9 cellular contexts compared by ENCODE assay signal in the genomic region with DNA sequence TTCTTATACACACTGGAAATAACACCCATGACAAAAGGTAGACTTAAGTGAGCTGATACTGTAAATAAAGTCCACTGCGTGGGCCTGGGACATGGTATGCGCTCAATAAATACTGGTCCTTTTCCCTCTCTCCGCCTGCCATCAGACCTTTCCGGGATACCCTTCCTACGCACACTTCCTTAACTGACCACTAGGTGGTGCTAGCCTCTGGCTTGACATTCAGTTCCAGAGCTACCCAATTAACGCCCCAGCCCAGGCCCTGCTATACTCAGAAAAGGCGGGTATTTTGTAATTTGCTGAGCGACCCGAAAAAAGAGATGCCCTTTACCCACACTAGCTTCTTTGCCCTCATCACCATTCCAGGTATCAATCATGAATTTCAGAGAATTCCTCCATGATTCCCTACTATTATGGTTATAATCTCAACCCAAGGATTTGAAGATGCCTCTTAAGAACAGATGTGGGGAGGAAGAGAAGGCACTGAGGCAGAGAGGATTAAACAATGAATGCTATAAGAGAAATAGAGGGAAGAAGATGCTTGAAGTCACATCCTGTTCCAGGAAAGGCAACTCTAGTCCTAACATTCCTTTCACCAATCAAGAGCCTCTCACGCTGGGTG. TPM values are rescaled to one million over a fixed set of nuclear protein-coding genes. Genes with fewer than 3 reads are reported as not detected.
DNase-seq lines count a peak whose midpoint lies in the region; ATAC-seq, FAIRE-seq and TF ChIP-seq lines count a peak whose summit lies in the region.
"Had no signal": no experiment of that assay in that cellular context is flagged by ENCODE, and none has a peak within 500 bp of the region (broad histone marks: within the 10 kb centered on the region; RNA-seq: fewer than 3 reads in every experiment).

No MANE protein-coding gene starts in this region.

- ATAC-seq in HepG2 (peak; percentile 49), HG03571 (IDR thresholded peaks at IDR 0.05; ENCODE audit: unreplicated experiment) (no peak)

- H3K27me3 ChIP-seq in BJ (ENCODE audit: control insufficient read depth, insufficient read depth, low read length): no peaks in the 10 kb centered on the region
- no peaks in the 10 kb centered on the region for H3K27me3 ChIP-seq in H9 (ENCODE audit: insufficient read depth, low read length)
- H3K27me3 ChIP-seq in HepG2 (ENCODE audit: control insufficient read depth in 1 of 2, insufficient read depth in 2 of 2, low read length in 2 of 2): no peaks in the 10 kb centered on the region; a peak in 1 of 5 replicates

- H3K27ac ChIP-seq in H9 (ENCODE audit: insufficient read length, low read depth, low read length): no peak overlapping the region
- no peak overlapping the region for H3K27ac ChIP-seq in HepG2 (ENCODE audit: extremely low read length, insufficient read depth, low read length)

- H3K4ac ChIP-seq in H9 (ENCODE audit: low read depth, low read length): no peak overlapping the region

- no CpG with 5 or more reads among the region's 10 CpGs for WGBS in H9 (ENCODE audit: extremely low coverage, insufficient read length, low lambda C conversion rate)
- WGBS in HepG2 (ENCODE audit: low lambda C conversion rate): 16% methylated on average over 10 of the region's 10 CpGs

- no peak overlapping the region for H3K4me2 ChIP-seq in H9 (ENCODE audit: insufficient read depth, insufficient read length, low read length)
- no peak overlapping the region for H3K4me2 ChIP-seq in HepG2 (ENCODE audit: low read depth, low read length)

- no peaks in the 10 kb centered on the region for H3K4me1 ChIP-seq in H9 (ENCODE audit: insufficient read depth, low read length)
- peaks cover 10% of the 10 kb centered on the region for H3K4me1 ChIP-seq in HepG2 (ENCODE audit: insufficient read depth, low read length)

- no peak overlapping the region for H3K4me3 Mint-ChIP-seq in H9

- no peak overlapping the region for H2BK20ac ChIP-seq in H9 (ENCODE audit: low read depth, low read length, poor library complexity, severe bottlenecking)

- no peak overlapping the region for H3K56ac ChIP-seq in H9 (ENCODE audit: insufficient read length, low read depth, low read length)

- no peaks in the 10 kb centered on the region for H3K36me3 ChIP-seq in BJ (ENCODE audit: control insufficient read depth, insufficient read depth, low read length)
- H3K36me3 ChIP-seq in HepG2 (replicated peaks in 1 of 2; ENCODE audit: control insufficient read depth in 1 of 2, insufficient read depth in 2 of 2, low read length in 2 of 2): no peaks in the 10 kb centered on the region

- no peak overlapping the region for H3K23ac ChIP-seq in H9 (ENCODE audit: insufficient read length, low read depth, low read length)

- no peak overlapping the region for H4K91ac ChIP-seq in H9 (ENCODE audit: insufficient read length, low read depth, low read length)

- H3K9ac ChIP-seq in H9 (ENCODE audit: extremely low read depth, insufficient read length, low read length): no peak overlapping the region
- H3K9ac ChIP-seq in HepG2 (ENCODE audit: insufficient read depth, low read depth, low read length): no peak overlapping the region

- H3K9me3 Mint-ChIP-seq in H9: peaks cover 3 to 7% of the 10 kb centered on the region in 2 experiments; a peak in 3 of 5 replicates

- no peak overlapping the region for H4K8ac ChIP-seq in H9 (replicated peaks; ENCODE audit: insufficient read length, low read depth, low read length)

- TF ChIP-seq EP300 in HepG2 (IDR thresholded peaks at IDR 0.05; ENCODE audit: low read depth in 2 of 2, low read length in 2 of 2) (no peak), HepG2 (CRISPR knock-in tag; IDR thresholded peaks at IDR 0.05; ENCODE audit: borderline replicate concordance) (no peak)

- in situ Hi-C loops in HepG2 (cut with HindIII; ENCODE audit: extremely low pct_ligation_motif_present, low pct_unique_long_range_greater_than_20kb): no loop called here

- DNase-seq in BJ (ENCODE audit: low read depth): no peak
- DNase-seq in H9: peak; percentile 84
- DNase-seq in NCI-H446 treated with DMSO at 0.1 percent for 48 hours (lab: John Stamatoyannopoulos, UW): peak; percentile 8
- DNase-seq in activated CD4-positive, alpha-beta T cell treated with anti-CD3 and anti-CD28 coated beads for 1 hour: peak; percentile 53
- DNase-seq in cerebellar cortex (ENCODE audit: low spot score): peak; percentile 88
- peak; percentile 73 for DNase-seq in HepG2 (ENCODE audit: low spot score)
- DNase-seq in stimulated activated CD4-positive, alpha-beta T cell treated with anti-CD3 and anti-CD28 coated beads, TNF-alpha, amount 100 ng/mL, for 1 hour (ENCODE audit: low read depth in 3 of 3, low spot score in 1 of 3): peak; percentile 38 to 58 (median 46)

- H3K27ac Mint-ChIP-seq in H9: no peak overlapping the region

- CTCF ChIA-PET in BJ (lab: Yijun Ruan, JAX): interaction anchor here (0.7 to 18.2 kb wide), 33 partner anchors 9 to 125 kb away, joined by 3 to 357 read pairs (median 5); a partner anchor contains a TSS
- CTCF ChIA-PET in HepG2 (lab: Yijun Ruan, JAX; ENCODE audit: low intra/inter-chr PET ratio, low total read pairs): interaction anchor here (2.3 to 2.7 kb wide), 3 partner anchors 48 to 59 kb away, joined by 28 to 47 read pairs (median 37); no protein-coding TSS in a partner anchor

- H3K4me3 ChIP-seq in BJ (ENCODE audit: low read depth, low read length) (no peak overlapping the region), HepG2 (replicated peaks in 1 of 3; ENCODE audit: insufficient read depth in 1 of 3, low read depth in 2 of 3, low read length in 3 of 3) (no peak overlapping the region)

- no TSS peak for BruUV-seq in HepG2 (replicated peaks; lab: Mats Ljungman, UMichigan)

- FAIRE-seq in HepG2 (lab: Jason Lieb, UNC): peak; percentile 92

- no peak overlapping the region for H3T11ph ChIP-seq in H9 (ENCODE audit: low read length)

- H2AFZ ChIP-seq in H9 (ENCODE audit: low read length) (no peak overlapping the region), HepG2 (ENCODE audit: low read length) (no peak overlapping the region)

- no peak overlapping the region for H3K18ac ChIP-seq in H9 (ENCODE audit: insufficient read length, low read depth, low read length)

- H3K9me3 ChIP-seq in H9 (ENCODE audit: control insufficient read depth, low read depth, low read length) (no peaks in the 10 kb centered on the region), HepG2 (ENCODE audit: low read length) (no peaks in the 10 kb centered on the region)

- peaks cover 11 to 20% of the 10 kb centered on the region in 2 experiments for H3K4me1 Mint-ChIP-seq in H9

- H4K20me1 ChIP-seq in H9 (ENCODE audit: control insufficient read depth, insufficient read depth, insufficient read length) (no peaks in the 10 kb centered on the region), HepG2 (ENCODE audit: insufficient read depth, low read length) (no peaks in the 10 kb centered on the region)

- intact Hi-C loops in HepG2 (cut with micrococcal nuclease; ENCODE audit: unreplicated experiment): loop anchor here (1.0 kb wide), 1 partner anchor 59 kb away; no protein-coding TSS in a partner anchor

- no peak overlapping the region for H2AK5ac ChIP-seq in H9 (ENCODE audit: insufficient read length, low read length)

- H2BK5ac ChIP-seq in H9 (ENCODE audit: insufficient read length, low read length): no peak overlapping the region

- no peak overlapping the region for H2BK12ac ChIP-seq in H9 (ENCODE audit: insufficient read length, low read depth, low read length)

- H3K79me1 ChIP-seq in H9 (ENCODE audit: insufficient read depth, low read depth, low read length, poor library complexity, severe bottlenecking): no peaks in the 10 kb centered on the region

- H3K14ac ChIP-seq in H9 (ENCODE audit: insufficient read depth, low read length): no peak overlapping the region

- H2BK120ac ChIP-seq in H9 (ENCODE audit: low read depth, low read length, poor library complexity, severe bottlenecking): no peak overlapping the region

- H3K36me3 Mint-ChIP-seq in H9 (ENCODE audit: insufficient read depth in 1 of 3, low read depth in 3 of 3): peaks cover 6 to 10% (median 7%) of the 10 kb centered on the region in 3 experiments

- TF ChIP-seq RAD21 in HepG2 (CRISPR knock-in tag; IDR thresholded peaks at IDR 0.05): peak; percentile 90

- H2BK15ac ChIP-seq in H9 (ENCODE audit: low read depth, low read length): no peak overlapping the region

- POLR2A ChIA-PET in BJ (lab: Charles Lee) (interaction anchor here (0.5 to 1.0 kb wide), 2 partner anchors 12 to 28 kb away, joined by 3 to 6 read pairs; no protein-coding TSS in a partner anchor), HepG2 (lab: Yijun Ruan, JAX) (interaction anchor here (0.9 to 16.0 kb wide), 7 partner anchors 9 to 59 kb away, joined by 3 to 827 read pairs (median 5); a partner anchor contains a TSS)

- peaks cover 4% of the 10 kb centered on the region for H3K23me2 ChIP-seq in H9 (ENCODE audit: insufficient read length, low read depth, low read length, poor library complexity, severe bottlenecking)

- TF ChIP-seq CTCF in BJ (IDR thresholded peaks at IDR 0.05; ENCODE audit: insufficient read depth, low read depth, low read length) (peak; percentile 97), H9 (conservative IDR thresholded peaks at IDR 0.05) (peak; percentile 96), HepG2 (CRISPR knock-in tag; IDR thresholded peaks at IDR 0.05) (peak; percentile 91)

- H3K79me2 ChIP-seq in H9 (ENCODE audit: insufficient read depth, low read length) (no peaks in the 10 kb centered on the region), HepG2 (ENCODE audit: insufficient read depth, low read length) (peaks cover 7% of the 10 kb centered on the region)

- no peak for TF ChIP-seq POLR2A in HepG2 (IDR thresholded peaks at IDR 0.05; ENCODE audit: insufficient read depth in 1 of 2, low read depth in 2 of 2, low read length in 2 of 2)

- no peak overlapping the region for H4K5ac ChIP-seq in H9 (ENCODE audit: insufficient read length, low read depth, low read length)

- no peaks in the 10 kb centered on the region; the same call in 1 of the 2 replicates for H3K27me3 Mint-ChIP-seq in H9 (ENCODE audit: low read depth)

RNA-seq across cellular contexts. Expression of a gene that starts 3.9 kb away (rescaled TPM):
- 58.5 and 117 TPM in 2 replicates for polyA plus RNA-seq in BJ (2011; rRNA removed)
- 200 and 323 TPM in 2 replicates for polyA minus RNA-seq in BJ (2011; rRNA and poly(A)+ RNA removed)
- total RNA-seq in H9 (2021): 98.4 and 115 TPM in 2 replicates
- total RNA-seq in HepG2 (2016; rRNA removed; fragmentation: Illumina TruSeq; extraction: Trizol): 14.7 and 16.5 TPM in 2 replicates
- 7.0 and 7.1 TPM in 2 replicates for total RNA-seq in HepG2 (2016; cell fraction: cytosol; rRNA removed; fragmentation: Illumina TruSeq; extraction: Trizol; ENCODE audit: low read depth)
- 12.6 and 13.0 TPM in 2 replicates for total RNA-seq in HepG2 (2016; cell fraction: insoluble cytoplasmic fraction; rRNA removed; fragmentation: Illumina TruSeq; extraction: Trizol)
- total RNA-seq in HepG2 (2016; cell fraction: membrane; rRNA removed; fragmentation: Illumina TruSeq; extraction: Trizol): 9.7 and 10.2 TPM in 2 replicates
- 47.7 and 58.7 TPM in 2 replicates for total RNA-seq in HepG2 (2016; cell fraction: nucleus; rRNA removed; fragmentation: Illumina TruSeq; extraction: Trizol)
- polyA plus RNA-seq in HepG2 (2011; rRNA removed): 30.8 and 33.6 TPM in 2 replicates
- 30.4 and 39.0 TPM in 2 replicates for polyA plus RNA-seq in HepG2 (2011; cell fraction: cytosol; rRNA removed)
- polyA plus RNA-seq in HepG2 (2011; cell fraction: nucleus; rRNA removed): 188 and 243 TPM in 2 replicates
- 92.4 and 98.3 TPM in 2 replicates for polyA plus RNA-seq in HepG2 (2012)
- 2.5 TPM in 2 replicates for polyA plus RNA-seq in HepG2 (2016; cell fraction: cytosol; fragmentation: Illumina TruSeq; extraction: Trizol; ENCODE audit: low read depth)
- 11.6 and 18.1 TPM in 2 replicates for polyA plus RNA-seq in HepG2 (2016; cell fraction: insoluble cytoplasmic fraction; fragmentation: Illumina TruSeq; extraction: Trizol; ENCODE audit: low read depth)
- polyA plus RNA-seq in HepG2 (2016; cell fraction: membrane; fragmentation: Illumina TruSeq; extraction: Trizol; ENCODE audit: low read depth): 4.9 TPM in 2 replicates
- 95.2 and 99.3 TPM in 2 replicates for polyA plus RNA-seq in HepG2 (2016; cell fraction: nucleus; fragmentation: Illumina TruSeq; extraction: Trizol; ENCODE audit: insufficient read depth, low read depth)
- 6.6 and 218 TPM in 2 replicates for polyA minus RNA-seq in HepG2 (2011; rRNA and poly(A)+ RNA removed; ENCODE audit: low replicate concordance)
- polyA minus RNA-seq in HepG2 (2011; cell fraction: cytosol; rRNA and poly(A)+ RNA removed): 92.2 and 104 TPM in 2 replicates
- 85.0 and 102 TPM in 2 replicates for polyA minus RNA-seq in HepG2 (2011; cell fraction: nucleus; rRNA and poly(A)+ RNA removed)

RNA-seq across cellular contexts. Expression of a gene that starts 13.2 kb away (rescaled TPM):
- polyA plus RNA-seq in BJ (2011; rRNA removed) (110 and 177 TPM in 2 replicates), HepG2 (2011; rRNA removed) (62.2 and 68.7 TPM in 2 replicates)
- polyA minus RNA-seq in BJ (2011; rRNA and poly(A)+ RNA removed): 71.4 and 108 TPM in 2 replicates
- total RNA-seq in H9 (2021) (42.9 and 44.4 TPM in 2 replicates), HepG2 (2016; rRNA removed; fragmentation: Illumina TruSeq; extraction: Trizol) (19.4 and 28.0 TPM in 2 replicates)
- total RNA-seq in HepG2 (2016; cell fraction: cytosol; rRNA removed; fragmentation: Illumina TruSeq; extraction: Trizol; ENCODE audit: low read depth): 6.8 and 8.2 TPM in 2 replicates
- 16.5 and 28.8 TPM in 2 replicates for total RNA-seq in HepG2 (2016; cell fraction: insoluble cytoplasmic fraction; rRNA removed; fragmentation: Illumina TruSeq; extraction: Trizol)
- total RNA-seq in HepG2 (2016; cell fraction: membrane; rRNA removed; fragmentation: Illumina TruSeq; extraction: Trizol): 12.1 and 12.8 TPM in 2 replicates
- 25.5 and 33.3 TPM in 2 replicates for total RNA-seq in HepG2 (2016; cell fraction: nucleus; rRNA removed; fragmentation: Illumina TruSeq; extraction: Trizol)
- polyA plus RNA-seq in HepG2 (2011; cell fraction: cytosol; rRNA removed): 28.2 and 38.4 TPM in 2 replicates
- polyA plus RNA-seq in HepG2 (2011; cell fraction: nucleus; rRNA removed): 203 and 258 TPM in 2 replicates
- 33.9 and 37.3 TPM in 2 replicates for polyA plus RNA-seq in HepG2 (2012)
- polyA plus RNA-seq in HepG2 (2016; cell fraction: cytosol; fragmentation: Illumina TruSeq; extraction: Trizol; ENCODE audit: low read depth): 3.4 and 3.9 TPM in 2 replicates
- 16.5 and 19.0 TPM in 2 replicates for polyA plus RNA-seq in HepG2 (2016; cell fraction: insoluble cytoplasmic fraction; fragmentation: Illumina TruSeq; extraction: Trizol; ENCODE audit: low read depth)
- 8.0 and 8.1 TPM in 2 replicates for polyA plus RNA-seq in HepG2 (2016; cell fraction: membrane; fragmentation: Illumina TruSeq; extraction: Trizol; ENCODE audit: low read depth)
- 87.2 and 88.4 TPM in 2 replicates for polyA plus RNA-seq in HepG2 (2016; cell fraction: nucleus; fragmentation: Illumina TruSeq; extraction: Trizol; ENCODE audit: insufficient read depth, low read depth)
- 65.8 and 169 TPM in 2 replicates for polyA minus RNA-seq in HepG2 (2011; rRNA and poly(A)+ RNA removed; ENCODE audit: low replicate concordance)
- polyA minus RNA-seq in HepG2 (2011; cell fraction: cytosol; rRNA and poly(A)+ RNA removed): 16.4 and 22.5 TPM in 2 replicates
- 34.6 and 43.3 TPM in 2 replicates for polyA minus RNA-seq in HepG2 (2011; cell fraction: nucleus; rRNA and poly(A)+ RNA removed)

RNA-seq across cellular contexts. Expression of a gene that starts 23.1 kb away (rescaled TPM):
- polyA plus RNA-seq in BJ (2011; rRNA removed) (not detected in 2 replicates), HepG2 (2011; rRNA removed) (0.20 TPM in 1 of 2 replicates, not detected in the other)
- polyA minus RNA-seq in BJ (2011; rRNA and poly(A)+ RNA removed): not detected in 2 replicates
- total RNA-seq in H9 (2021) (not detected in 2 replicates), HepG2 (2016; rRNA removed; fragmentation: Illumina TruSeq; extraction: Trizol) (not detected in 2 replicates)
- total RNA-seq in HepG2 (2016; cell fraction: cytosol; rRNA removed; fragmentation: Illumina TruSeq; extraction: Trizol; ENCODE audit: low read depth): not detected in 2 replicates
- total RNA-seq in HepG2 (2016; cell fraction: insoluble cytoplasmic fraction; rRNA removed; fragmentation: Illumina TruSeq; extraction: Trizol): not detected in 2 replicates
- not detected in 2 replicates for total RNA-seq in HepG2 (2016; cell fraction: membrane; rRNA removed; fragmentation: Illumina TruSeq; extraction: Trizol)
- not detected in 2 replicates for total RNA-seq in HepG2 (2016; cell fraction: nucleus; rRNA removed; fragmentation: Illumina TruSeq; extraction: Trizol)
- polyA plus RNA-seq in HepG2 (2011; cell fraction: cytosol; rRNA removed): not detected in 2 replicates
- polyA plus RNA-seq in HepG2 (2011; cell fraction: nucleus; rRNA removed): not detected in 2 replicates
- polyA plus RNA-seq in HepG2 (2012): not detected in 2 replicates
- not detected in 2 replicates for polyA plus RNA-seq in HepG2 (2016; cell fraction: cytosol; fragmentation: Illumina TruSeq; extraction: Trizol; ENCODE audit: low read depth)
- not detected in 2 replicates for polyA plus RNA-seq in HepG2 (2016; cell fraction: insoluble cytoplasmic fraction; fragmentation: Illumina TruSeq; extraction: Trizol; ENCODE audit: low read depth)
- polyA plus RNA-seq in HepG2 (2016; cell fraction: membrane; fragmentation: Illumina TruSeq; extraction: Trizol; ENCODE audit: low read depth): not detected in 2 replicates
- polyA plus RNA-seq in HepG2 (2016; cell fraction: nucleus; fragmentation: Illumina TruSeq; extraction: Trizol; ENCODE audit: insufficient read depth, low read depth): not detected in 2 replicates
- not detected in 2 replicates for polyA minus RNA-seq in HepG2 (2011; rRNA and poly(A)+ RNA removed; ENCODE audit: low replicate concordance)
- polyA minus RNA-seq in HepG2 (2011; cell fraction: cytosol; rRNA and poly(A)+ RNA removed): not detected in 2 replicates
- not detected in 2 replicates for polyA minus RNA-seq in HepG2 (2011; cell fraction: nucleus; rRNA and poly(A)+ RNA removed)
- total RNA-seq: subcutaneous adipose tissue had no signal

RNA-seq across cellular contexts. Expression of a gene that starts 35.5 kb away (rescaled TPM):
- polyA plus RNA-seq in BJ (2011; rRNA removed): 41.7 and 50.2 TPM in 2 replicates
- polyA minus RNA-seq in BJ (2011; rRNA and poly(A)+ RNA removed): 40.1 and 65.0 TPM in 2 replicates
- 67.8 and 68.1 TPM in 2 replicates for total RNA-seq in H9 (2021)
- total RNA-seq in HepG2 (2016; rRNA removed; fragmentation: Illumina TruSeq; extraction: Trizol): 11.0 and 11.7 TPM in 2 replicates
- total RNA-seq in HepG2 (2016; cell fraction: cytosol; rRNA removed; fragmentation: Illumina TruSeq; extraction: Trizol; ENCODE audit: low read depth): 3.0 and 3.6 TPM in 2 replicates
- total RNA-seq in HepG2 (2016; cell fraction: insoluble cytoplasmic fraction; rRNA removed; fragmentation: Illumina TruSeq; extraction: Trizol): 11.0 and 11.7 TPM in 2 replicates
- total RNA-seq in HepG2 (2016; cell fraction: membrane; rRNA removed; fragmentation: Illumina TruSeq; extraction: Trizol): 6.6 and 6.9 TPM in 2 replicates
- 5.9 and 6.3 TPM in 2 replicates for total RNA-seq in HepG2 (2016; cell fraction: nucleus; rRNA removed; fragmentation: Illumina TruSeq; extraction: Trizol)
- polyA plus RNA-seq in HepG2 (2011; rRNA removed): 12.9 and 17.5 TPM in 2 replicates
- polyA plus RNA-seq in HepG2 (2011; cell fraction: cytosol; rRNA removed): 11.8 and 13.8 TPM in 2 replicates
- polyA plus RNA-seq in HepG2 (2011; cell fraction: nucleus; rRNA removed): 15.3 and 15.9 TPM in 2 replicates
- 8.1 and 11.0 TPM in 2 replicates for polyA plus RNA-seq in HepG2 (2012)
- polyA plus RNA-seq in HepG2 (2016; cell fraction: cytosol; fragmentation: Illumina TruSeq; extraction: Trizol; ENCODE audit: low read depth): 1.9 and 2.1 TPM in 2 replicates
- 11.1 and 11.2 TPM in 2 replicates for polyA plus RNA-seq in HepG2 (2016; cell fraction: insoluble cytoplasmic fraction; fragmentation: Illumina TruSeq; extraction: Trizol; ENCODE audit: low read depth)
- polyA plus RNA-seq in HepG2 (2016; cell fraction: membrane; fragmentation: Illumina TruSeq; extraction: Trizol; ENCODE audit: low read depth): 4.3 and 4.7 TPM in 2 replicates
- polyA plus RNA-seq in HepG2 (2016; cell fraction: nucleus; fragmentation: Illumina TruSeq; extraction: Trizol; ENCODE audit: insufficient read depth, low read depth): 14.2 and 14.8 TPM in 2 replicates
- polyA minus RNA-seq in HepG2 (2011; rRNA and poly(A)+ RNA removed; ENCODE audit: low replicate concordance): 19.1 and 23.7 TPM in 2 replicates
- 9.8 and 9.9 TPM in 2 replicates for polyA minus RNA-seq in HepG2 (2011; cell fraction: cytosol; rRNA and poly(A)+ RNA removed)
- 5.2 and 7.7 TPM in 2 replicates for polyA minus RNA-seq in HepG2 (2011; cell fraction: nucleus; rRNA and poly(A)+ RNA removed)

RNA-seq across cellular contexts. Expression of a gene that starts 45.8 kb away (rescaled TPM):
- polyA plus RNA-seq in BJ (2011; rRNA removed): 6.7 and 12.0 TPM in 2 replicates
- 5.0 and 6.5 TPM in 2 replicates for polyA minus RNA-seq in BJ (2011; rRNA and poly(A)+ RNA removed)
- total RNA-seq in H9 (2021): 50.1 and 53.0 TPM in 2 replicates
- total RNA-seq in HepG2 (2016; rRNA removed; fragmentation: Illumina TruSeq; extraction: Trizol): 8.3 and 12.9 TPM in 2 replicates
- 1.1 and 1.5 TPM in 2 replicates for total RNA-seq in HepG2 (2016; cell fraction: cytosol; rRNA removed; fragmentation: Illumina TruSeq; extraction: Trizol; ENCODE audit: low read depth)
- 8.4 and 12.6 TPM in 2 replicates for total RNA-seq in HepG2 (2016; cell fraction: insoluble cytoplasmic fraction; rRNA removed; fragmentation: Illumina TruSeq; extraction: Trizol)
- total RNA-seq in HepG2 (2016; cell fraction: membrane; rRNA removed; fragmentation: Illumina TruSeq; extraction: Trizol): 3.9 and 4.4 TPM in 2 replicates
- 18.4 and 20.1 TPM in 2 replicates for total RNA-seq in HepG2 (2016; cell fraction: nucleus; rRNA removed; fragmentation: Illumina TruSeq; extraction: Trizol)
- 7.4 and 11.4 TPM in 2 replicates for polyA plus RNA-seq in HepG2 (2011; rRNA removed)
- 4.1 and 4.8 TPM in 2 replicates for polyA plus RNA-seq in HepG2 (2011; cell fraction: cytosol; rRNA removed)
- polyA plus RNA-seq in HepG2 (2011; cell fraction: nucleus; rRNA removed): 14.3 and 15.1 TPM in 2 replicates
- 4.5 and 6.4 TPM in 2 replicates for polyA plus RNA-seq in HepG2 (2012)
- polyA plus RNA-seq in HepG2 (2016; cell fraction: cytosol; fragmentation: Illumina TruSeq; extraction: Trizol; ENCODE audit: low read depth): 0.51 and 0.62 TPM in 2 replicates
- 5.7 and 6.0 TPM in 2 replicates for polyA plus RNA-seq in HepG2 (2016; cell fraction: insoluble cytoplasmic fraction; fragmentation: Illumina TruSeq; extraction: Trizol; ENCODE audit: low read depth)
- polyA plus RNA-seq in HepG2 (2016; cell fraction: membrane; fragmentation: Illumina TruSeq; extraction: Trizol; ENCODE audit: low read depth): 1.6 and 1.9 TPM in 2 replicates
- polyA plus RNA-seq in HepG2 (2016; cell fraction: nucleus; fragmentation: Illumina TruSeq; extraction: Trizol; ENCODE audit: insufficient read depth, low read depth): 24.7 and 25.8 TPM in 2 replicates
- 11.6 and 44.1 TPM in 2 replicates for polyA minus RNA-seq in HepG2 (2011; rRNA and poly(A)+ RNA removed; ENCODE audit: low replicate concordance)
- 3.4 and 5.6 TPM in 2 replicates for polyA minus RNA-seq in HepG2 (2011; cell fraction: cytosol; rRNA and poly(A)+ RNA removed)
- 11.1 and 11.2 TPM in 2 replicates for polyA minus RNA-seq in HepG2 (2011; cell fraction: nucleus; rRNA and poly(A)+ RNA removed)
